In genomic region chr17:68580236-68580903, GRCh38 we compare ENCODE assay signal across 13 cellular contexts. TPM values are rescaled to one million over a fixed set of nuclear protein-coding genes. Genes with fewer than 3 reads are reported as not detected.
DNase-seq lines count a peak whose midpoint lies in the region; ATAC-seq and TF ChIP-seq lines count a peak whose summit lies in the region.
"Had no signal": no experiment of that assay in that cellular context is flagged by ENCODE, and none has a peak within 500 bp of the region (broad histone marks: within the 10 kb centered on the region; RNA-seq: fewer than 3 reads in every experiment).

No MANE protein-coding gene starts in this region.

- no peaks in the 10 kb centered on the region for H4K20me1 ChIP-seq in IMR-90 (ENCODE audit: insufficient read depth, low read length)

- no peak overlapping the region for H3K14ac ChIP-seq in IMR-90 (replicated peaks; ENCODE audit: low read depth, low read length)

- H3K27ac Mint-ChIP-seq in CD8-positive, alpha-beta memory T cell = no peak overlapping the region

- H3K23ac ChIP-seq in IMR-90 (ENCODE audit: low read depth, low read length) = no peak overlapping the region

- H3K9ac ChIP-seq in IMR-90 (ENCODE audit: low read depth, low read length) = no peak overlapping the region

- 45% methylated on average over 2 of the region's 6 CpGs; no CpG with 5 or more reads in 1 of the 2 experiments for WGBS in IMR-90 (ENCODE audit: extremely low coverage in 2 of 2, insufficient read length in 1 of 2), 2 experiments
- WGBS in thyroid gland, 2 donors = 13 to 20% methylated on average over 6 of the region's 6 CpGs

- H4K91ac ChIP-seq in IMR-90 (ENCODE audit: insufficient read depth, low read depth, low read length) = no peak overlapping the region

- no peak overlapping the region for H2BK120ac ChIP-seq in IMR-90 (ENCODE audit: low read depth, low read length)

- POLR2A ChIA-PET in IMR-90 (lab: Charles Lee; ENCODE audit: unreplicated experiment) = no interaction called here
- POLR2A ChIA-PET in CD8-positive, alpha-beta memory T cell (lab: Charles Lee) = no interaction called here

- H2AFZ ChIP-seq in IMR-90 (replicated peaks; ENCODE audit: low read length, poor library complexity) = no peak overlapping the region

- no peak overlapping the region for H2BK20ac ChIP-seq in IMR-90 (ENCODE audit: low read depth, low read length)

- no peak overlapping the region for H2BK5ac ChIP-seq in IMR-90 (ENCODE audit: low read depth, low read length, poor library complexity, severe bottlenecking)

- no peak overlapping the region for H2AK9ac ChIP-seq in IMR-90 (replicated peaks; ENCODE audit: low read depth, low read length, poor library complexity)

- H3K27me3 ChIP-seq in IMR-90 (ENCODE audit: control insufficient read depth, insufficient read depth, low read length) (0 out of 2 replicates have a peak, but pooled peaks cover 2% of the 10 kb centered on the region), left lung (no peaks in the 10 kb centered on the region), thyroid gland (no peaks in the 10 kb centered on the region)
- no peaks in the 10 kb centered on the region for H3K27me3 ChIP-seq in CD8-positive, alpha-beta memory T cell (ENCODE audit: insufficient read depth, low read length, poor library complexity, severe bottlenecking)

- no peaks in the 10 kb centered on the region for H3K36me3 ChIP-seq in IMR-90 (ENCODE audit: control insufficient read depth, insufficient read depth, low read length)
- no peaks in the 10 kb centered on the region for H3K36me3 ChIP-seq in left lung
- H3K36me3 ChIP-seq in thyroid gland = no peaks in the 10 kb centered on the region
- H3K36me3 ChIP-seq in CD8-positive, alpha-beta memory T cell (ENCODE audit: insufficient read depth, low read length) = no peaks in the 10 kb centered on the region
- H3K36me3 ChIP-seq: prostate gland had no signal

- H3K9me1 ChIP-seq in IMR-90 (ENCODE audit: insufficient read depth, low read length) = no peaks in the 10 kb centered on the region

- no peak overlapping the region for H3K56ac ChIP-seq in IMR-90 (ENCODE audit: extremely low read depth, insufficient read depth, low read length)

- dilution Hi-C loops in IMR-90 (cut with HindIII; ENCODE audit: low sequenced_read_pairs, unreplicated experiment) = no loop called here

- no peak overlapping the region for H3K4me3 Mint-ChIP-seq in CD8-positive, alpha-beta memory T cell

- H3K4me1 ChIP-seq in IMR-90 (ENCODE audit: control insufficient read depth, insufficient read depth, low read length) (no peaks in the 10 kb centered on the region), left lung (peaks cover 29 to 71% of the 10 kb centered on the region in 2 donors), thyroid gland (peaks cover 40 to 68% of the 10 kb centered on the region in 2 donors)
- no peaks in the 10 kb centered on the region for H3K4me1 ChIP-seq in CD8-positive, alpha-beta memory T cell (ENCODE audit: insufficient read depth, low read length)
- H3K4me1 ChIP-seq: prostate gland had no signal

- TF ChIP-seq RAD21 in IMR-90 (IDR thresholded peaks at IDR 0.05; ENCODE audit: low read length) = no peak

- H3K4ac ChIP-seq in IMR-90 (ENCODE audit: low read depth, low read length) = no peak overlapping the region

- no peak overlapping the region; the same call in 1 of the 2 replicates for H3K18ac ChIP-seq in IMR-90 (ENCODE audit: low read depth, low read length)

- no peaks in the 10 kb centered on the region for H3K9me3 ChIP-seq in IMR-90 (ENCODE audit: control insufficient read depth, insufficient read depth, low read length)
- H3K9me3 ChIP-seq in left lung = no peaks in the 10 kb centered on the region
- no peaks in the 10 kb centered on the region for H3K9me3 ChIP-seq in thyroid gland
- no peaks in the 10 kb centered on the region for H3K9me3 ChIP-seq in CD8-positive, alpha-beta memory T cell (ENCODE audit: low read length)
- H3K9me3 ChIP-seq: prostate gland had no signal

- H4K5ac ChIP-seq in IMR-90 (ENCODE audit: low read depth, low read length) = no peak overlapping the region

- no peaks in the 10 kb centered on the region for H3K9me3 Mint-ChIP-seq in CD8-positive, alpha-beta memory T cell

- ATAC-seq in IMR-90 (ENCODE audit: low read depth) (no peak; the same call in 1 of the 2 replicates), left lung (peak; percentile 80), HG02678 (IDR thresholded peaks at IDR 0.05; ENCODE audit: unreplicated experiment) (no peak)

- DNase-seq in IMR-90 = peak; percentile 17
- DNase-seq in astrocyte of the spinal cord (ENCODE audit: low read depth, low spot score) = peak; percentile 29
- peak; percentile 76 to 83 for DNase-seq in left lung
- DNase-seq in thyroid gland = peak; percentile 72 to 75
- no peak for DNase-seq in CD8-positive, alpha-beta memory T cell
- no peak for DNase-seq in GOT3 (lab: John Stamatoyannopoulos, UW)
- no peak for DNase-seq in NCI-H1105 treated with DMSO at 0.1 percent for 48 hours (lab: John Stamatoyannopoulos, UW)
- DNase-seq: activated CD8-positive, alpha-beta memory T cell treated with anti-CD3 and anti-CD28 coated beads, Interleukin-2, amount 50 U/mL, for 48 hours; caudate nucleus; NCI-H510A had no signal

- H3K79me1 ChIP-seq in IMR-90 (ENCODE audit: low read depth in 1 of 2, low read length in 2 of 2) = no peaks in the 10 kb centered on the region

- H3K4me3 ChIP-seq in IMR-90 (ENCODE audit: insufficient read depth, low read depth, low read length) (no peak overlapping the region), astrocyte of the spinal cord (ENCODE audit: low read depth, low read length) (no peak overlapping the region), left lung (no peak overlapping the region), thyroid gland (replicated peaks in 1 of 3) (no peak overlapping the region)
- H3K4me3 ChIP-seq in CD8-positive, alpha-beta memory T cell (ENCODE audit: low read length) = no peak overlapping the region
- H3K4me3 ChIP-seq: prostate gland had no signal

- no peak for TF ChIP-seq POLR2A in IMR-90 (IDR thresholded peaks at IDR 0.05; ENCODE audit: low read depth, low read length)
- TF ChIP-seq POLR2A in thyroid gland (IDR thresholded peaks at IDR 0.05) = peak in 1 of 2 donors; percentile 26

- no peak overlapping the region; the same call in 1 of the 2 replicates for H3K4me2 ChIP-seq in IMR-90 (ENCODE audit: low read depth, low read length)

- H2BK15ac ChIP-seq in IMR-90 (ENCODE audit: low read depth, low read length) = no peak overlapping the region

- H4K8ac ChIP-seq in IMR-90 (ENCODE audit: low read depth in 2 of 2, low read length in 2 of 2) = no peak overlapping the region

- H3K36me3 Mint-ChIP-seq in CD8-positive, alpha-beta memory T cell = no peaks in the 10 kb centered on the region

- in situ Hi-C loops in IMR-90 (cut with MboI; ENCODE audit: low sequenced_read_pairs) (no loop called here), astrocyte of the spinal cord (cut with HindIII; ENCODE audit: low sequenced_read_pairs) (no loop called here)

- no TSS peak for BruUV-seq in IMR-90 (replicated peaks; lab: Mats Ljungman, UMichigan)

- intact Hi-C loops in IMR-90 (cut with micrococcal nuclease) = no loop called here
- intact Hi-C loops in left lung (cut with DNase I) = no loop called here
- intact Hi-C loops in thyroid gland (cut with DNase I) = no loop called here

- CTCF ChIA-PET in IMR-90 (lab: Yijun Ruan, JAX) = no interaction called here
- CTCF ChIA-PET in CD8-positive, alpha-beta memory T cell (lab: Charles Lee) = no interaction called here

- H2AK5ac ChIP-seq in IMR-90 (ENCODE audit: low read depth, low read length) = no peak overlapping the region

- peaks cover 10 to 21% of the 10 kb centered on the region in 2 donors for H3K27me3 Mint-ChIP-seq in CD8-positive, alpha-beta memory T cell

- no peaks in the 10 kb centered on the region for H3K4me1 Mint-ChIP-seq in CD8-positive, alpha-beta memory T cell

- TF ChIP-seq CTCF in IMR-90 (conservative IDR thresholded peaks at IDR 0.05; ENCODE audit: low read depth, low read length) = no peak
- TF ChIP-seq CTCF in astrocyte of the spinal cord (IDR thresholded peaks at IDR 0.05; ENCODE audit: low read depth, low read length) = no peak
- TF ChIP-seq CTCF in left lung (IDR thresholded peaks at IDR 0.05) = no peak
- TF ChIP-seq CTCF in thyroid gland (IDR thresholded peaks at IDR 0.05) = no peak

- no peak overlapping the region for H3K27ac ChIP-seq in IMR-90 (ENCODE audit: insufficient read depth, low read length)
- peak overlapping the region; percentile 78 to 84 for H3K27ac ChIP-seq in left lung
- H3K27ac ChIP-seq in thyroid gland = peak overlapping the region; percentile 67 to 89 (median 81)
- H3K27ac ChIP-seq in CD8-positive, alpha-beta memory T cell (ENCODE audit: low read depth, low read length) = no peak overlapping the region
- H3K27ac ChIP-seq: prostate gland had no signal

TF ChIP-seq in IMR-90, 13 proteins besides CTCF, POLR2A, EP300 and RAD21 (continues in another document):
- TF ChIP-seq MAFK (IDR thresholded peaks at IDR 0.05; ENCODE audit: low read depth, low read length) (no peak), MAZ (IDR thresholded peaks at IDR 0.05; ENCODE audit: borderline replicate concordance, low read depth, low read length) (no peak), RCOR1 (IDR thresholded peaks at IDR 0.05; ENCODE audit: insufficient replicate concordance, low read length) (no peak), CHD1 (IDR thresholded peaks at IDR 0.05; ENCODE audit: low read depth, low read length) (no peak), MXI1 (IDR thresholded peaks at IDR 0.05; ENCODE audit: borderline replicate concordance, low read depth, low read length) (no peak), SMC3 (IDR thresholded peaks at IDR 0.05; ENCODE audit: low read depth, low read length) (no peak), FOS (IDR thresholded peaks at IDR 0.05; ENCODE audit: low read depth, low read length) (no peak), BHLHE40 (IDR thresholded peaks at IDR 0.05; ENCODE audit: low read depth, low read length) (no peak), CEBPB (IDR thresholded peaks at IDR 0.05; ENCODE audit: low read depth, low read length) (no peak), RFX5 (IDR thresholded peaks at IDR 0.05; ENCODE audit: low read depth, low read length) (no peak), USF2 (IDR thresholded peaks at IDR 0.05; ENCODE audit: low read depth, low read length) (no peak)

RNA-seq across cellular contexts. Expression of gene FAM20A, which starts 20.8 kb away (rescaled TPM):
- total RNA-seq in IMR-90 (2012; rRNA removed) = not detected in 2 replicates
- not detected in 2 replicates for polyA plus RNA-seq in IMR-90 (2012; rRNA removed)
- not detected in 2 replicates for polyA plus RNA-seq in IMR-90 (2012; cell fraction: cytosol; rRNA removed)
- polyA plus RNA-seq in IMR-90 (2012; cell fraction: nucleus; rRNA removed; ENCODE audit: low replicate concordance) = not detected in 2 replicates
- 10 to 100 TPM; 46.8 to 85.9 TPM for total RNA-seq in left lung
- total RNA-seq in thyroid gland = 10 to 100 TPM in 2 of 4 donors, 1 to 10 TPM in 2; 7.6 to 20.8 (median 14.1) TPM
- total RNA-seq in CD8-positive, alpha-beta memory T cell = not detected
- polyA plus RNA-seq in CD8-positive, alpha-beta memory T cell = 0.07 TPM
- total RNA-seq: T-helper 2 cell treated with Interferon-gamma antibody and Interleukin-4, amounts not matched to agents 100 ng/mL and 5 ng/mL, for 36 hours had no signal

Comparison
In these comparisons a context has a peak if more than half of its experiments do, and no peak if none do; other contexts are left out.
1. DNase-seq: peak in IMR-90 (single experiment), astrocyte of the spinal cord (single experiment), left lung (2 of 2) and thyroid gland (2 of 2); none in CD8-positive, alpha-beta memory T cell (0 of 5), GOT3 (single experiment) and NCI-H1105 treated with DMSO at 0.1 percent for 48 hours (single experiment).
2. H3K27ac ChIP-seq: peak in left lung (2 of 2) and thyroid gland (3 of 3); none in IMR-90 (single experiment) and CD8-positive, alpha-beta memory T cell (single experiment).